In the genomic region with DNA sequence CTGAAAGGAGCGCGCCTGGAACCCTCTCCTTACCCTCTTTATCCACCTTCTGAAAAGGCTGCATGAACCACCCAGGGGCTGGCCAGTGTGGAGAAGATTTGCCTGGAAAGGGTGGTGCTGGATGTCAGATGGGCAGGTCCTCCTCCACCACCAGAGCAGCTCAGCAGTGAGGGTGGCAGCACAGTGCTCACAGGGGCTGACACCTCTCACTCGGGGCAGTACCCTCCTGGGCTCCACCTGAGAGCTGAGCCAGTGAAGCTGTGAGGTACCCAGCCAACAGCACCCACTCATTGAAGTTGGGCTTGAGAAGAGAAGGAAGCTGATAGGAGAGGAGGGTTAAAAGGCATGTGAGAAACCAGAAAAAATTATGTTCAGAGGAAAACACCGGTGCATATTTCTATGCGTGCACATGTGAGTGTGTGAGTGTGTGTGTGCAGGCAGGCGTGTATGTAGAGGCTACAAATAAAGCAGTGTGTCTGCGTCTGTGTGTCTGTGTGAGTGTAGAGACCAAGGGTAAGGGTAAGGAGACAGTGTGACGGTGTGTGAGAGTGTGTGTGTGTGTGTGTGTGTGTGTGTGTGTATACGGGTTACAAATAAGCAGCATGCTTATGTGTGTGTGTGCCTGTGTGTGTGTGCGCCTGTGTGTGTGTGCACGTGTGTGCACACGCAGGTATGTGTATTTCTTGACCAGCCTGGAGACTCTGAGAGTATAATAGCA, we compare ENCODE assay signal across 18 cellular contexts. TPM values are rescaled to one million over a fixed set of nuclear protein-coding genes. Genes with fewer than 3 reads are reported as not detected.
DNase-seq lines count a peak whose midpoint lies in the region; ATAC-seq and TF ChIP-seq lines count a peak whose summit lies in the region.
"Had no signal": no experiment of that assay in that cellular context is flagged by ENCODE, and none has a peak within 500 bp of the region (broad histone marks: within the 10 kb centered on the region; RNA-seq: fewer than 3 reads in every experiment).

No MANE protein-coding gene starts in this region.

- H3K9me3 ChIP-seq in AG04450 (ENCODE audit: control insufficient read depth, insufficient read depth, low read length), result no peaks in the 10 kb centered on the region
- no peaks in the 10 kb centered on the region for H3K9me3 ChIP-seq in neural progenitor cell (ENCODE audit: low read depth)
- H3K9me3 ChIP-seq: HAP-1, right atrium auricular region had no signal

- no peak overlapping the region for H3K9ac ChIP-seq in neural progenitor cell

- POLR2A ChIA-PET in AG04450 (lab: Yijun Ruan, JAX), result interaction anchor here (1.3 to 2.2 kb wide), 4 partner anchors 9 to 169 kb away, joined by 6 to 16 read pairs (median 10); a partner anchor contains a TSS

- CTCF ChIA-PET in AG04450 (lab: Charles Lee), result interaction anchor here (1.0 to 3.7 kb wide), 6 partner anchors 20 to 81 kb away, joined by 3 to 22 read pairs (median 12); no protein-coding TSS in a partner anchor

- no peaks in the 10 kb centered on the region for H4K20me1 ChIP-seq in neural progenitor cell (ENCODE audit: low read depth)

- no peaks in the 10 kb centered on the region for H3K79me2 ChIP-seq in neural progenitor cell (ENCODE audit: low read depth)

- H2AFZ ChIP-seq in neural progenitor cell (replicated peaks), result peak overlapping the region; percentile 15

- H3K4me2 ChIP-seq in neural progenitor cell, result no peak overlapping the region

- H3K4me1 ChIP-seq in neural progenitor cell, result no peaks in the 10 kb centered on the region
- H3K4me1 ChIP-seq: HAP-1 had no signal

- no peaks in the 10 kb centered on the region for H3K36me3 Mint-ChIP-seq in neural progenitor cell
- no peaks in the 10 kb centered on the region for H3K36me3 Mint-ChIP-seq in activated T-helper 2 cell treated with anti-CD3 and anti-CD28 coated beads, Interferon-gamma antibody, Interleukin-2, Interleukin-4, amounts not matched to agents 10 μg/mL and 5 μg/mL and 100 μg/mL, durations not matched to agents 14 hours and 24 hours and 36 hours (ENCODE audit: low read depth)

- ATAC-seq in HG02610 (IDR thresholded peaks at IDR 0.05; ENCODE audit: unreplicated experiment), result no peak
- ATAC-seq in GM21723 (IDR thresholded peaks at IDR 0.05; ENCODE audit: unreplicated experiment), result no peak
- ATAC-seq: activated T-helper 17 cell treated with anti-CD3 and anti-CD28 coated beads, Interleukin-2, amount 50 U/mL, for 72 hours had no signal

- no peak overlapping the region for H3K4me3 Mint-ChIP-seq in neural progenitor cell
- H3K4me3 Mint-ChIP-seq in activated T-helper 2 cell treated with anti-CD3 and anti-CD28 coated beads, Interferon-gamma antibody, Interleukin-2, Interleukin-4, amounts not matched to agents 10 μg/mL and 5 μg/mL and 100 μg/mL, durations not matched to agents 14 hours and 24 hours and 36 hours (ENCODE audit: low read depth), result no peak overlapping the region
- H3K4me3 Mint-ChIP-seq: activated T-helper 17 cell treated with anti-CD3 and anti-CD28 coated beads, Interleukin-2, amount 50 U/mL, for 72 hours; neural crest cell had no signal

- H3K27me3 Mint-ChIP-seq in neural progenitor cell (ENCODE audit: insufficient read depth, low read depth), result no peaks in the 10 kb centered on the region
- no peaks in the 10 kb centered on the region for H3K27me3 Mint-ChIP-seq in activated T-helper 2 cell treated with anti-CD3 and anti-CD28 coated beads, Interferon-gamma antibody, Interleukin-2, Interleukin-4, amounts not matched to agents 10 μg/mL and 5 μg/mL and 100 μg/mL, durations not matched to agents 14 hours and 24 hours and 36 hours (ENCODE audit: low read depth)
- H3K27me3 Mint-ChIP-seq: activated T-helper 17 cell treated with anti-CD3 and anti-CD28 coated beads, Interleukin-2, amount 50 U/mL, for 72 hours had no signal

- no peaks in the 10 kb centered on the region for H3K27me3 ChIP-seq in AG04450 (ENCODE audit: control insufficient read depth, insufficient read depth, low read length)
- H3K27me3 ChIP-seq in H7 (ENCODE audit: control insufficient read depth, insufficient read depth, low read length), result no peaks in the 10 kb centered on the region
- H3K27me3 ChIP-seq in neural progenitor cell, result no peaks in the 10 kb centered on the region
- H3K27me3 ChIP-seq: right atrium auricular region had no signal

- H3K27ac ChIP-seq in AG04450 (ENCODE audit: low read depth, low read length) (peak overlapping the region; percentile 84), coronary artery (peak overlapping the region; percentile 46 to 64), neural progenitor cell (no peak overlapping the region)
- H3K27ac ChIP-seq: right atrium auricular region had no signal

- peak overlapping the region; percentile 52 for H3K27ac Mint-ChIP-seq in neural progenitor cell
- no peak overlapping the region for H3K27ac Mint-ChIP-seq in activated T-helper 2 cell treated with anti-CD3 and anti-CD28 coated beads, Interferon-gamma antibody, Interleukin-2, Interleukin-4, amounts not matched to agents 10 μg/mL and 5 μg/mL and 100 μg/mL, durations not matched to agents 14 hours and 24 hours and 36 hours
- H3K27ac Mint-ChIP-seq: activated T-helper 17 cell treated with anti-CD3 and anti-CD28 coated beads, Interleukin-2, amount 50 U/mL, for 72 hours had no signal

- TF ChIP-seq CTCF in AG04450 (IDR thresholded peaks at IDR 0.05; ENCODE audit: low read depth, low read length) (no peak), coronary artery (IDR thresholded peaks at IDR 0.05) (no peak), neural progenitor cell (IDR thresholded peaks at IDR 0.05) (no peak)

- H3F3A ChIP-seq in neural progenitor cell (ENCODE audit: low read depth), result peaks cover 7% of the 10 kb centered on the region

- H3K4me3 ChIP-seq in AG04450 (ENCODE audit: low read depth, low read length) (no peak overlapping the region), H7 (ENCODE audit: insufficient read depth, low read depth, low read length) (no peak overlapping the region), coronary artery (no peak overlapping the region), neural progenitor cell (no peak overlapping the region)
- H3K4me3 ChIP-seq: HAP-1, right atrium auricular region had no signal

- H3K36me3 ChIP-seq in H7 (replicated peaks; ENCODE audit: control insufficient read depth, insufficient read depth, low read length) (no peaks in the 10 kb centered on the region), neural progenitor cell (no peaks in the 10 kb centered on the region)
- H3K36me3 ChIP-seq: HAP-1, right atrium auricular region had no signal

- H3K4me1 Mint-ChIP-seq in neural progenitor cell, result peaks cover 3% of the 10 kb centered on the region
- H3K4me1 Mint-ChIP-seq in activated T-helper 2 cell treated with anti-CD3 and anti-CD28 coated beads, Interferon-gamma antibody, Interleukin-2, Interleukin-4, amounts not matched to agents 10 μg/mL and 5 μg/mL and 100 μg/mL, durations not matched to agents 14 hours and 24 hours and 36 hours (ENCODE audit: low read depth), result no peaks in the 10 kb centered on the region
- H3K4me1 Mint-ChIP-seq: activated T-helper 17 cell treated with anti-CD3 and anti-CD28 coated beads, Interleukin-2, amount 50 U/mL, for 72 hours had no signal

- no peaks in the 10 kb centered on the region for H3K9me3 Mint-ChIP-seq in neural progenitor cell
- H3K9me3 Mint-ChIP-seq in activated T-helper 2 cell treated with anti-CD3 and anti-CD28 coated beads, Interferon-gamma antibody, Interleukin-2, Interleukin-4, amounts not matched to agents 10 μg/mL and 5 μg/mL and 100 μg/mL, durations not matched to agents 14 hours and 24 hours and 36 hours, result no peaks in the 10 kb centered on the region
- H3K9me3 Mint-ChIP-seq: activated T-helper 17 cell treated with anti-CD3 and anti-CD28 coated beads, Interleukin-2, amount 50 U/mL, for 72 hours; neural crest cell had no signal

- intact Hi-C loops in activated T-helper 2 cell treated with anti-CD3 and anti-CD28 coated beads, Interferon-gamma antibody, Interleukin-2, Interleukin-4, amounts not matched to agents 10 μg/mL and 5 μg/mL and 100 μg/mL, durations not matched to agents 14 hours and 24 hours and 36 hours (cut with micrococcal nuclease), result no loop called here

- no peak for DNase-seq in AG04450 (ENCODE audit: low read depth, low spot score)
- DNase-seq in H7, result peak; percentile 29
- no peak for DNase-seq in coronary artery (ENCODE audit: low spot score)
- no peak for DNase-seq in neural progenitor cell (ENCODE audit: low spot score)
- DNase-seq in hypothalamus (lab: John Stamatoyannopoulos, UW), result no peak
- DNase-seq in activated T-helper 2 cell treated with anti-CD3 and anti-CD28 coated beads, Interferon-gamma antibody, Interleukin-2, Interleukin-4, amounts not matched to agents 10 μg/mL and 5 μg/mL and 100 μg/mL, durations not matched to agents 14 hours and 24 hours and 36 hours (ENCODE audit: low spot score), result no peak
- DNase-seq: activated CD4-positive, alpha-beta T cell treated with anti-CD3 and anti-CD28 coated beads for 1 hour; NCI-H1092; stimulated activated CD8-positive, alpha-beta memory T cell treated with anti-CD3 and anti-CD28 coated beads, Interleukin-4, amount 100 ng/mL, for 48 hours had no signal

RNA-seq across cellular contexts. Expression of a gene that starts 40.8 kb away (rescaled TPM):
- polyA plus RNA-seq in AG04450 (2011; rRNA removed), result not detected in 2 replicates
- polyA minus RNA-seq in AG04450 (2011; rRNA and poly(A)+ RNA removed), result not detected in 2 replicates
- not detected in 2 replicates for total RNA-seq in H7 (2014; rRNA removed; shearing (Covaris generic))
- not detected in 2 replicates for total RNA-seq in neural progenitor cell (ENCODE audit: low replicate concordance)
- not detected in 2 replicates for total RNA-seq in activated T-helper 2 cell treated with anti-CD3 and anti-CD28 coated beads, Interferon-gamma antibody, Interleukin-2, Interleukin-4, amounts not matched to agents 10 μg/mL and 5 μg/mL and 100 μg/mL, durations not matched to agents 14 hours and 24 hours and 36 hours
- total RNA-seq: activated T-helper 17 cell treated with anti-CD3 and anti-CD28 coated beads, Interleukin-2, amount 50 U/mL, for 72 hours; fibroblast of villous mesenchyme; liver; neural crest cell; right atrium auricular region; RPMI7951 had no signal
- polyA plus RNA-seq: liver had no signal
